ENCODE assay signal across 8 cellular contexts in genomic region chr12:56645201-56645716, GRCh38. TPM values are rescaled to one million over a fixed set of nuclear protein-coding genes. Genes with fewer than 3 reads are reported as not detected.
DNase-seq lines count a peak whose midpoint lies in the region; ATAC-seq lines count a peak whose summit lies in the region.

No MANE protein-coding gene starts in this region.

- ATAC-seq in Right ventricle myocardium superior (ENCODE audit: poor library complexity) (peak; percentile 26), HG03196 (IDR thresholded peaks at IDR 0.05; ENCODE audit: unreplicated experiment) (no peak), GM21529 (IDR thresholded peaks at IDR 0.05; ENCODE audit: unreplicated experiment) (no peak)

- H3K27me3 ChIP-seq in trophoblast cell (ENCODE audit: insufficient read depth, low read length): no peaks in the 10 kb centered on the region

- peak overlapping the region; percentile 96 for H3K4me3 Mint-ChIP-seq in T-helper 1 cell treated with Interleukin-12 subunit alpha and Interleukin-12 subunit beta and Interleukin-4 antibody, amounts not matched to agents 30 μg/mL and 1 μg/mL, for 36 hours
- H3K4me3 Mint-ChIP-seq in activated CD4-positive, alpha-beta memory T cell treated with anti-CD3 and anti-CD28 coated beads for 36 hours: peak overlapping the region; percentile 96

- peaks cover 2 to 5% of the 10 kb centered on the region in 2 experiments for H3K4me1 ChIP-seq in trophoblast cell (ENCODE audit: control insufficient read depth in 1 of 2, insufficient read depth in 2 of 2, low read length in 2 of 2)

- H3K4me1 Mint-ChIP-seq in T-helper 1 cell treated with Interleukin-12 subunit alpha and Interleukin-12 subunit beta and Interleukin-4 antibody, amounts not matched to agents 30 μg/mL and 1 μg/mL, for 36 hours (ENCODE audit: low read depth): peaks cover 25% of the 10 kb centered on the region
- H3K4me1 Mint-ChIP-seq in activated CD4-positive, alpha-beta memory T cell treated with anti-CD3 and anti-CD28 coated beads for 36 hours (ENCODE audit: low read depth): peaks cover 34% of the 10 kb centered on the region

- intact Hi-C loops in activated CD4-positive, alpha-beta memory T cell treated with anti-CD3 and anti-CD28 coated beads for 36 hours (cut with micrococcal nuclease): loop anchor here (5.0 kb wide), 1 partner anchor 467 kb away; the partner anchor contains the start of gene STAT6
- intact Hi-C loops in Right ventricle myocardium superior (cut with DNase I): no loop called here

- no peak overlapping the region for H3K23ac ChIP-seq in trophoblast cell (ENCODE audit: low read length)

- peaks cover 8% of the 10 kb centered on the region for H3K79me1 ChIP-seq in trophoblast cell (ENCODE audit: low read length)

- peaks cover 38% of the 10 kb centered on the region for H3K36me3 Mint-ChIP-seq in T-helper 1 cell treated with Interleukin-12 subunit alpha and Interleukin-12 subunit beta and Interleukin-4 antibody, amounts not matched to agents 30 μg/mL and 1 μg/mL, for 36 hours (ENCODE audit: low read depth)
- peaks cover 50% of the 10 kb centered on the region for H3K36me3 Mint-ChIP-seq in activated CD4-positive, alpha-beta memory T cell treated with anti-CD3 and anti-CD28 coated beads for 36 hours

- H4K91ac ChIP-seq in trophoblast cell (ENCODE audit: low read depth, low read length): peak overlapping the region; percentile 89

- H4K12ac ChIP-seq in trophoblast cell (ENCODE audit: low read depth, low read length): peak overlapping the region; percentile 95

- H3K4me2 ChIP-seq in trophoblast cell (ENCODE audit: low read length): peak overlapping the region; percentile 98

- H3K9me3 Mint-ChIP-seq in T-helper 1 cell treated with Interleukin-12 subunit alpha and Interleukin-12 subunit beta and Interleukin-4 antibody, amounts not matched to agents 30 μg/mL and 1 μg/mL, for 36 hours: no peaks in the 10 kb centered on the region
- no peaks in the 10 kb centered on the region for H3K9me3 Mint-ChIP-seq in activated CD4-positive, alpha-beta memory T cell treated with anti-CD3 and anti-CD28 coated beads for 36 hours

- H3K27ac Mint-ChIP-seq in T-helper 1 cell treated with Interleukin-12 subunit alpha and Interleukin-12 subunit beta and Interleukin-4 antibody, amounts not matched to agents 30 μg/mL and 1 μg/mL, for 36 hours: peak overlapping the region; percentile 99
- H3K27ac Mint-ChIP-seq in activated CD4-positive, alpha-beta memory T cell treated with anti-CD3 and anti-CD28 coated beads for 36 hours: peak overlapping the region; percentile 98

- H3K9me3 ChIP-seq in trophoblast cell (ENCODE audit: insufficient read depth, low read depth, low read length): peaks cover 1% of the 10 kb centered on the region

- H3K27me3 Mint-ChIP-seq in T-helper 1 cell treated with Interleukin-12 subunit alpha and Interleukin-12 subunit beta and Interleukin-4 antibody, amounts not matched to agents 30 μg/mL and 1 μg/mL, for 36 hours (ENCODE audit: low read depth): no peaks in the 10 kb centered on the region
- H3K27me3 Mint-ChIP-seq in activated CD4-positive, alpha-beta memory T cell treated with anti-CD3 and anti-CD28 coated beads for 36 hours: no peaks in the 10 kb centered on the region

- peak overlapping the region; percentile 50 for H2AFZ ChIP-seq in trophoblast cell (ENCODE audit: insufficient read depth, low read length, poor library complexity)

- CTCF ChIA-PET in activated CD4-positive, alpha-beta memory T cell treated with anti-CD3 and anti-CD28 coated beads for 36 hours (lab: Charles Lee): interaction anchor here (0.5 to 2.5 kb wide), 4 partner anchors 9 to 261 kb away, joined by 3 to 39 read pairs (median 4); no protein-coding TSS in a partner anchor

- POLR2A ChIA-PET in activated CD4-positive, alpha-beta memory T cell treated with anti-CD3 and anti-CD28 coated beads for 36 hours (lab: Charles Lee): interaction anchor here (0.7 to 4.1 kb wide), 9 partner anchors 9 to 527 kb away, joined by 3 to 36 read pairs (median 4); partner anchors contain the start of genes BAZ2A, NACA and ZC3H10

- H2BK12ac ChIP-seq in trophoblast cell (ENCODE audit: low read length): no peak overlapping the region

- WGBS in trophoblast cell (ENCODE audit: extremely low coverage, insufficient coverage, insufficient read length): no CpG with 5 or more reads among the region's 29 CpGs

- H3K4me3 ChIP-seq in trophoblast cell (ENCODE audit: low read depth, low read length): peak overlapping the region; percentile 95

- H3K36me3 ChIP-seq in trophoblast cell (ENCODE audit: control insufficient read depth in 1 of 2, insufficient read depth in 2 of 2, low read length in 2 of 2): peaks cover 22 to 31% of the 10 kb centered on the region in 2 experiments

- H3K79me2 ChIP-seq in trophoblast cell (ENCODE audit: control insufficient read depth, insufficient read depth, low read length, poor library complexity): peaks cover 14% of the 10 kb centered on the region

- peak overlapping the region; percentile 77 for H3K18ac ChIP-seq in trophoblast cell (ENCODE audit: low read length)

- H2BK5ac ChIP-seq in trophoblast cell (ENCODE audit: low read depth, low read length, poor library complexity): peak overlapping the region; percentile 37

- H3K9ac ChIP-seq in trophoblast cell (ENCODE audit: low read length): peak overlapping the region; percentile 92

- H3K14ac ChIP-seq in trophoblast cell (ENCODE audit: low read length): peak overlapping the region; percentile 92

- peak overlapping the region; percentile 29 for H3K27ac ChIP-seq in trophoblast cell (ENCODE audit: low read depth, low read length)

- H3K4ac ChIP-seq in trophoblast cell (ENCODE audit: low read depth, low read length): peak overlapping the region; percentile 99

- peak overlapping the region; percentile 70 for H2BK120ac ChIP-seq in trophoblast cell (ENCODE audit: insufficient read depth, low read length, poor library complexity)

- peak overlapping the region; percentile 89 for H4K8ac ChIP-seq in trophoblast cell (ENCODE audit: low read depth, low read length)

- DNase-seq in T-helper 1 cell: no peak
- DNase-seq in activated CD4-positive, alpha-beta memory T cell treated with anti-CD3 and anti-CD28 coated beads for 36 hours: peak; percentile 16
- peak; percentile 52 for DNase-seq in Right ventricle myocardium superior
- DNase-seq in trophoblast cell: peak in 1 of 2 donors; percentile 21
- DNase-seq in NCI-H1436 treated with DMSO at 0.1 percent for 48 hours (lab: John Stamatoyannopoulos, UW): no peak

- peak overlapping the region; percentile 67 for H2AK5ac ChIP-seq in trophoblast cell (ENCODE audit: low read length)

RNA-seq across cellular contexts. Expression of gene ATP5F1B, which starts 0.5 kb away (rescaled TPM):
- 100 to 1,000 TPM; 709 to 722 TPM for total RNA-seq in activated CD4-positive, alpha-beta memory T cell treated with anti-CD3 and anti-CD28 coated beads for 36 hours
- 3,077 TPM for total RNA-seq in Right ventricle myocardium superior
- 513 and 514 TPM in 2 replicates for polyA plus RNA-seq in trophoblast cell (2013)

RNA-seq across cellular contexts. Expression of gene BAZ2A, which starts 15.1 kb away (rescaled TPM):
- 100 to 1,000 TPM in 1 of 2 experiments, 10 to 100 TPM in 1; 90.7 to 111 TPM for total RNA-seq in activated CD4-positive, alpha-beta memory T cell treated with anti-CD3 and anti-CD28 coated beads for 36 hours
- 28.5 TPM for total RNA-seq in Right ventricle myocardium superior
- 129 and 130 TPM in 2 replicates for polyA plus RNA-seq in trophoblast cell (2013)

RNA-seq across cellular contexts. Expression of gene PTGES3, which starts 42.8 kb away (rescaled TPM):
- 100 to 1,000 TPM; 355 to 356 TPM for total RNA-seq in activated CD4-positive, alpha-beta memory T cell treated with anti-CD3 and anti-CD28 coated beads for 36 hours
- total RNA-seq in Right ventricle myocardium superior: 132 TPM
- polyA plus RNA-seq in trophoblast cell (2013): 298 and 301 TPM in 2 replicates

Comparison
In these comparisons a context has a peak if more than half of its experiments do, and no peak if none do; other contexts are left out.
1. DNase-seq: peak in activated CD4-positive, alpha-beta memory T cell treated with anti-CD3 and anti-CD28 coated beads for 36 hours (single experiment) and Right ventricle myocardium superior (single experiment); none in T-helper 1 cell (0 of 5) and NCI-H1436 treated with DMSO at 0.1 percent for 48 hours (single experiment).